Comparison of ENCODE assay signal across 16 cellular contexts in the genomic region with DNA sequence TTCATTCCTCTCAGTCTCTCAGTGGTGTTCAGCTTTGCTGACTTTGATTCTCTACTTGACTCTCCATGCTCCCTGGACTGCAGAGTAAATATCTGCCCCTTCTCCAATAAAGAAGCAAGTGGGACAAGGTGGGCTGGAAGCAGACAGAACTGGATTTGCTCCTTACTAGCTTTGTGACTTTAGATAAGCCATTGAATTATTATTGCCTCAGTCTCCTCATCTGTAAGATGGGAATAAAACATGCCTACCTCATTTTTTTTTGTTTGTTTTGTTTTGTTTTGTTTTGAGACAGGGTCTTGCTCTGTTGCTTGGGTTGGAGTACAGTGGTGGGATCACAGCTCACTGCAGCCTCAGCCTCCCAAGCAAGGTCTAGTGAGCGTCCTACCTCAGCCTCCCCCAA. TPM values are rescaled to one million over a fixed set of nuclear protein-coding genes. Genes with fewer than 3 reads are reported as not detected.
DNase-seq lines count a peak whose midpoint lies in the region; TF ChIP-seq lines count a peak whose summit lies in the region.
"Had no signal": no experiment of that assay in that cellular context is flagged by ENCODE, and none has a peak within 500 bp of the region (broad histone marks: within the 10 kb centered on the region; RNA-seq: fewer than 3 reads in every experiment).

No MANE protein-coding gene starts in this region.

- H3K27me3 ChIP-seq in BLaER1 treated with 17β-estradiol and CSF1 and Interleukin-3, amounts not matched to agents 10 nM and 100 nM: no peaks in the 10 kb centered on the region
- H3K27me3 ChIP-seq in Loucy (ENCODE audit: insufficient read depth, low read length, poor library complexity, severe bottlenecking): no peaks in the 10 kb centered on the region
- no peaks in the 10 kb centered on the region for H3K27me3 ChIP-seq in uterus
- H3K27me3 ChIP-seq in SJCRH30: no peaks in the 10 kb centered on the region
- H3K27me3 ChIP-seq: BE2C had no signal

- no peaks in the 10 kb centered on the region for H3K9me3 ChIP-seq in BLaER1 treated with 17β-estradiol and CSF1 and Interleukin-3, amounts not matched to agents 10 nM and 100 nM (replicated peaks in 1 of 11)
- H3K9me3 ChIP-seq in Loucy (ENCODE audit: insufficient read depth, low read depth, low read length): no peaks in the 10 kb centered on the region
- no peaks in the 10 kb centered on the region for H3K9me3 ChIP-seq in uterus
- no peaks in the 10 kb centered on the region for H3K9me3 ChIP-seq in SJCRH30 (replicated peaks)
- H3K9me3 ChIP-seq: BE2C had no signal

- no peaks in the 10 kb centered on the region for H4K20me1 ChIP-seq in BLaER1 treated with 17β-estradiol and CSF1 and Interleukin-3, amounts not matched to agents 10 nM and 100 nM
- no peaks in the 10 kb centered on the region for H4K20me1 ChIP-seq in Loucy (ENCODE audit: insufficient read depth, low read length, poor library complexity, severe bottlenecking)

- peaks cover 6% of the 10 kb centered on the region; the same call in 1 of the 2 replicates for H3F3A ChIP-seq in Loucy (ENCODE audit: low read depth)

- peak overlapping the region; percentile 33 for H3K27ac Mint-ChIP-seq in mesothelial cell of epicardium
- H3K27ac Mint-ChIP-seq: CD14-positive monocyte; CD4-positive, alpha-beta memory T cell; H9 had no signal

- H3K4me2 ChIP-seq in BLaER1 treated with 17β-estradiol and CSF1 and Interleukin-3, amounts not matched to agents 10 nM and 100 nM: peak overlapping the region in 9 of 11 experiments; percentile 6 to 91 (median 83); a peak in 17 of 22 replicates
- H3K4me2 ChIP-seq in Loucy (ENCODE audit: low read depth, low read length, poor library complexity, severe bottlenecking): peak overlapping the region; percentile 81

- H3K79me2 ChIP-seq in Loucy (ENCODE audit: insufficient read depth, low read length): peaks cover 61% of the 10 kb centered on the region

- no peak overlapping the region for H3K4me3 ChIP-seq in BLaER1 treated with 17β-estradiol and CSF1 and Interleukin-3, amounts not matched to agents 10 nM and 100 nM
- H3K4me3 ChIP-seq in Loucy (ENCODE audit: low read length, poor library complexity, severe bottlenecking): peak overlapping the region; percentile 81
- H3K4me3 ChIP-seq in uterus: no peak overlapping the region
- H3K4me3 ChIP-seq in SJCRH30: no peak overlapping the region

- TF ChIP-seq CTCF in Loucy (conservative IDR thresholded peaks at IDR 0.05; ENCODE audit: low read length) (no peak), mesothelial cell of epicardium (IDR thresholded peaks at IDR 0.05; ENCODE audit: unreplicated experiment) (no peak), uterus (IDR thresholded peaks at IDR 0.05) (no peak)

- H3K4me1 ChIP-seq in BLaER1 treated with 17β-estradiol and CSF1 and Interleukin-3, amounts not matched to agents 10 nM and 100 nM: peaks cover 25 to 100% (median 100%) of the 10 kb centered on the region in 10 experiments
- H3K4me1 ChIP-seq in Loucy (ENCODE audit: insufficient read depth, low read length, poor library complexity, severe bottlenecking) (peaks cover 86% of the 10 kb centered on the region), uterus (peaks cover 6 to 8% of the 10 kb centered on the region in 2 donors), SJCRH30 (no peaks in the 10 kb centered on the region)

- TF ChIP-seq POLR2A in uterus (IDR thresholded peaks at IDR 0.05): no peak

- no peaks in the 10 kb centered on the region for H3K9me2 ChIP-seq in Loucy (replicated peaks; ENCODE audit: low read depth, low read length)

- peaks cover 12% of the 10 kb centered on the region for H3K27me3 Mint-ChIP-seq in mesothelial cell of epicardium (ENCODE audit: low read depth)

- H2AFZ ChIP-seq in Loucy (ENCODE audit: low read length): no peak overlapping the region

- H3K36me3 ChIP-seq in BLaER1 treated with 17β-estradiol and CSF1 and Interleukin-3, amounts not matched to agents 10 nM and 100 nM: no peaks in the 10 kb centered on the region
- H3K36me3 ChIP-seq in Loucy (ENCODE audit: insufficient read depth, low read length) (no peaks in the 10 kb centered on the region; the same call in 1 of the 2 replicates), uterus (no peaks in the 10 kb centered on the region), SJCRH30 (no peaks in the 10 kb centered on the region)
- H3K36me3 ChIP-seq: BE2C had no signal

- no peaks in the 10 kb centered on the region for H3K9me3 Mint-ChIP-seq in mesothelial cell of epicardium
- H3K9me3 Mint-ChIP-seq: CD14-positive monocyte; CD4-positive, alpha-beta memory T cell; H9 had no signal

- peaks cover 48% of the 10 kb centered on the region for H3K36me3 Mint-ChIP-seq in mesothelial cell of epicardium
- H3K36me3 Mint-ChIP-seq: CD14-positive monocyte; CD4-positive, alpha-beta memory T cell had no signal

- no peak overlapping the region for H3K4me3 Mint-ChIP-seq in mesothelial cell of epicardium
- H3K4me3 Mint-ChIP-seq: CD14-positive monocyte; CD4-positive, alpha-beta memory T cell; H9 had no signal

- intact Hi-C loops in uterus (cut with DNase I; ENCODE audit: low total_unique reads): no loop called here

- no peak for DNase-seq in mesothelial cell of epicardium (ENCODE audit: low spot score in 2 of 2, unreplicated experiment in 2 of 2)
- no peak for DNase-seq in uterus
- no peak for DNase-seq in SJCRH30
- DNase-seq in NCI-H1417 treated with DMSO at 0.1 percent for 48 hours (lab: John Stamatoyannopoulos, UW): no peak
- no peak for DNase-seq in hippocampal formation (lab: John Stamatoyannopoulos, UW)
- DNase-seq: ACHN; BE2C; CD4-positive, alpha-beta memory T cell; DMS153; DMS79; GF-D8; H9; IMR-90 had no signal

- peak overlapping the region in 1 of 11 experiments; percentile 16; a peak in 1 of 22 replicates for H3K9ac ChIP-seq in BLaER1 treated with 17β-estradiol and CSF1 and Interleukin-3, amounts not matched to agents 10 nM and 100 nM
- no peak overlapping the region for H3K9ac ChIP-seq in Loucy (ENCODE audit: low read depth, low read length, poor library complexity, severe bottlenecking)

- H3K4me1 Mint-ChIP-seq in mesothelial cell of epicardium: peaks cover 33% of the 10 kb centered on the region

- H3K27ac ChIP-seq in BLaER1 treated with 17β-estradiol and CSF1 and Interleukin-3, amounts not matched to agents 10 nM and 100 nM: peak overlapping the region in 4 of 11 experiments; percentile 75 to 79 (median 78); a peak in 7 of 22 replicates
- H3K27ac ChIP-seq in uterus (peak overlapping the region; percentile 73 to 80), SJCRH30 (no peak overlapping the region)

RNA-seq across cellular contexts. Expression of a gene that starts 44.6 kb away (rescaled TPM):
- total RNA-seq in mesothelial cell of epicardium (122 to 131 TPM (median 125 TPM) in 3 replicates), uterus (100 to 1,000 TPM in 1 of 4 donors, 10 to 100 TPM in 3; 51.2 to 125 (median 53.6) TPM)
- total RNA-seq in SJCRH30 (2014; rRNA removed; shearing (Covaris generic)): not detected in 2 replicates
- total RNA-seq: CD4-positive, alpha-beta memory T cell; IMR-90 had no signal

Comparison
In these comparisons a context has a peak if more than half of its experiments do, and no peak if none do; other contexts are left out.
1. RNA of a gene that starts 44.6 kb away (total RNA-seq): 122 to 131 TPM in mesothelial cell of epicardium and 51.2 to 125 TPM in uterus; not detected in SJCRH30; every median in the first group is over 10 times any median in the second.